ENCODE assay signal across 17 cellular contexts in the genomic region with DNA sequence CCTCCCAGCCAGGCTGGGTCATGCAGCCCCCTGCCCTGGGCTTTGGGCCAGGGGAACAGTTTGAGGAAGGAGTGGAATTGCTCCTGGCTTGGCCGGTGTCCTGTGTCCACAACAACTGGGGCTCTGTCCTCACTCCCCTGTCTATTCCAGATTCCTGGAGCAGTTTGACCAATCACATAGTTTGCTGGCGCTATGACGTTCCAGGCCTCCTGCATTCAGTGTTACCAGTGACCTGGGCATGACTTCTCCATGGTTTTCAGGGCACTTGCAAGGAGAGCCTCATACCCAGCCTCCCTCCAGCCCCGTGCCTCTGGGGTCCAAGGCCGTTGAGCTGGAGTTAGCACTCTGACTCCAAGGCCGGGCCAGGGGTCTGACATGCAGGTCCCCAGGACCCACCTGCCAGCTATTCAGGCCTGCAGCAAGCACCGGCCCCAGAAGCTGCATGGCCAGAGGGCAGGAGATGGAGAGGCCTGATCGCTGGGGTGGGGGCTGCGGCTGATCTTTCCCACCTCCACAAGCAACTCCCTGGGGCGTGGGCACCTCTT. TPM values are rescaled to one million over a fixed set of nuclear protein-coding genes. Genes with fewer than 3 reads are reported as not detected.
DNase-seq lines count a peak whose midpoint lies in the region; ATAC-seq, FAIRE-seq and TF ChIP-seq lines count a peak whose summit lies in the region.
"Had no signal": no experiment of that assay in that cellular context is flagged by ENCODE, and none has a peak within 500 bp of the region (broad histone marks: within the 10 kb centered on the region; RNA-seq: fewer than 3 reads in every experiment).

No MANE protein-coding gene starts in this region.

- H3K4me1 ChIP-seq in GM23338 (ENCODE audit: insufficient read depth) (no peaks in the 10 kb centered on the region), astrocyte (ENCODE audit: insufficient read depth, low read length) (peaks cover 13% of the 10 kb centered on the region), neuronal stem cell (ENCODE audit: control insufficient read depth in 2 of 2, insufficient read depth in 1 of 2, low read depth in 1 of 2, low read length in 2 of 2) (peaks cover 4 to 27% of the 10 kb centered on the region in 2 donors)
- H3K4me1 ChIP-seq: Caco-2 had no signal

- H3K4me2 ChIP-seq in GM23338 (no peak overlapping the region), astrocyte (ENCODE audit: low read length) (no peak overlapping the region), neuronal stem cell (ENCODE audit: insufficient read depth, low read length, poor library complexity, severe bottlenecking) (no peak overlapping the region)

- no peak overlapping the region for H3K27ac ChIP-seq in GM23338 (ENCODE audit: low read depth)
- no peak overlapping the region for H3K27ac ChIP-seq in astrocyte (ENCODE audit: low read depth, low read length)
- no peak overlapping the region for H3K27ac ChIP-seq in neuronal stem cell (replicated peaks; ENCODE audit: low read length)
- H3K27ac ChIP-seq: C4-2B had no signal

- TF ChIP-seq CTCF in GM23338 (conservative IDR thresholded peaks at IDR 0.05; ENCODE audit: low read depth in 2 of 2) (no peak), astrocyte (IDR thresholded peaks at IDR 0.05; ENCODE audit: insufficient read depth, low read depth, low read length) (no peak)

- H3K9me2 ChIP-seq in GM23338 (ENCODE audit: insufficient read depth) = no peaks in the 10 kb centered on the region

- H3K27ac Mint-ChIP-seq in GM23338 (no peak overlapping the region), astrocyte (ENCODE audit: unreplicated experiment) (peak overlapping the region; percentile 75)
- H3K27ac Mint-ChIP-seq: CD4-positive, alpha-beta T cell had no signal

- H3K9me3 ChIP-seq in astrocyte (ENCODE audit: insufficient read depth, low read depth, low read length) = no peaks in the 10 kb centered on the region
- no peaks in the 10 kb centered on the region for H3K9me3 ChIP-seq in neuronal stem cell (replicated peaks in 1 of 2; ENCODE audit: control insufficient read depth in 2 of 2, insufficient read depth in 1 of 2, low read depth in 1 of 2, low read length in 2 of 2)
- H3K9me3 ChIP-seq: Caco-2, HAP-1 had no signal

- H3K4me1 Mint-ChIP-seq in GM23338 = peaks cover 15% of the 10 kb centered on the region
- H3K4me1 Mint-ChIP-seq in astrocyte (ENCODE audit: low read depth, unreplicated experiment) = peaks cover 2% of the 10 kb centered on the region

- H2BK120ac ChIP-seq in neuronal stem cell (ENCODE audit: low read depth, low read length) = no peak overlapping the region

- peak overlapping the region; percentile 64 for H2AK5ac ChIP-seq in neuronal stem cell (ENCODE audit: low read depth, low read length)

- H3K27me3 ChIP-seq in GM23338 (ENCODE audit: insufficient read depth) (no peaks in the 10 kb centered on the region), astrocyte (ENCODE audit: insufficient read depth, low read length) (no peaks in the 10 kb centered on the region), neuronal stem cell (ENCODE audit: control insufficient read depth in 3 of 3, insufficient read depth in 3 of 3, low read depth in 1 of 3, low read length in 3 of 3) (peaks cover 0 to 26% (median 0%) of the 10 kb centered on the region in 3 experiments)

- H3K4me3 Mint-ChIP-seq in GM23338 (no peak overlapping the region), astrocyte (ENCODE audit: unreplicated experiment) (no peak overlapping the region)
- H3K4me3 Mint-ChIP-seq: CD4-positive, alpha-beta T cell had no signal

- no peak overlapping the region for H3K23ac ChIP-seq in neuronal stem cell (ENCODE audit: low read depth, low read length, poor library complexity)

- H3F3A ChIP-seq in GM23338 (replicated peaks; ENCODE audit: low read depth) = no peaks in the 10 kb centered on the region

- FAIRE-seq in HTR-8/SVneo (lab: Jason Lieb, UNC) = peak; percentile 83
- no peak for FAIRE-seq in astrocyte (lab: Jason Lieb, UNC)
- FAIRE-seq: A204.1, GM12878 had no signal

- no peaks in the 10 kb centered on the region for H3K36me3 Mint-ChIP-seq in GM23338 (ENCODE audit: low read depth)
- H3K36me3 Mint-ChIP-seq in astrocyte (ENCODE audit: low read depth, unreplicated experiment) = peaks cover 38% of the 10 kb centered on the region

- H3K4ac ChIP-seq in neuronal stem cell (ENCODE audit: low read length) = no peak overlapping the region

- H3K4me3 ChIP-seq in GM23338 (no peak overlapping the region), astrocyte (ENCODE audit: insufficient read depth, low read depth, low read length) (no peak overlapping the region), neuronal stem cell (ENCODE audit: low read length in 2 of 2) (no peak overlapping the region)
- H3K4me3 ChIP-seq: GM12878, HAP-1 had no signal

- H4K8ac ChIP-seq in neuronal stem cell (ENCODE audit: low read depth, low read length) = no peak overlapping the region

- H3K18ac ChIP-seq in neuronal stem cell (ENCODE audit: low read length) = peak overlapping the region; percentile 1

- no peak overlapping the region for H3K14ac ChIP-seq in neuronal stem cell (ENCODE audit: low read length)

- no peaks in the 10 kb centered on the region for H3K36me3 ChIP-seq in GM23338 (ENCODE audit: insufficient read depth)
- peaks cover 12% of the 10 kb centered on the region for H3K36me3 ChIP-seq in astrocyte (ENCODE audit: insufficient read depth, low read length)
- H3K36me3 ChIP-seq in neuronal stem cell (replicated peaks in 1 of 2; ENCODE audit: control insufficient read depth in 2 of 2, insufficient read depth in 2 of 2, low read length in 2 of 2) = no peaks in the 10 kb centered on the region
- H3K36me3 ChIP-seq: HAP-1 had no signal

- DNase-seq in GM23338 (ENCODE audit: low spot score) (no peak), HTR-8/SVneo (ENCODE audit: insufficient read length, low spot score) (no peak), astrocyte (ENCODE audit: low read depth) (no peak), neuronal stem cell (ENCODE audit: low spot score) (no peak), activated T-cell treated with anti-CD3 and anti-CD28 coated beads for 4 hours (no peak), germinal center (ENCODE audit: low spot score) (no peak), OCI-M2 (lab: John Stamatoyannopoulos, UW; ENCODE audit: unreplicated experiment) (no peak)
- DNase-seq in stimulated activated CD4-positive, alpha-beta T cell treated with anti-CD3 and anti-CD28 coated beads, Interleukin-4, amount 100 ng/mL, for 4 hours = no peak
- DNase-seq: ACHN; CD4-positive, alpha-beta T cell; DMS153; DMS79 treated with DMSO at 0.1 percent for 48 hours had no signal

- no peak overlapping the region for H2BK15ac ChIP-seq in neuronal stem cell (ENCODE audit: low read length)

- no peaks in the 10 kb centered on the region for H3K79me2 ChIP-seq in GM23338 (replicated peaks; ENCODE audit: insufficient read depth)
- H3K79me2 ChIP-seq in astrocyte (ENCODE audit: insufficient read depth, low read length) = no peaks in the 10 kb centered on the region

- H2BK12ac ChIP-seq in neuronal stem cell (ENCODE audit: low read length) = no peak overlapping the region

- H3K79me1 ChIP-seq in neuronal stem cell (ENCODE audit: low read depth, low read length) = no peaks in the 10 kb centered on the region

- H3K9ac ChIP-seq in astrocyte (ENCODE audit: low read length) (no peak overlapping the region), neuronal stem cell (ENCODE audit: low read depth, low read length, poor library complexity) (peak overlapping the region; percentile 25)

- H3K27me3 Mint-ChIP-seq in GM23338 (ENCODE audit: insufficient read depth, low read depth, poor library complexity) = peaks cover 10% of the 10 kb centered on the region
- no peaks in the 10 kb centered on the region for H3K27me3 Mint-ChIP-seq in astrocyte (ENCODE audit: low read depth, unreplicated experiment)
- H3K27me3 Mint-ChIP-seq: CD4-positive, alpha-beta T cell had no signal

- H4K20me1 ChIP-seq in GM23338 (replicated peaks; ENCODE audit: insufficient read depth) (no peaks in the 10 kb centered on the region), astrocyte (ENCODE audit: insufficient read depth, low read length) (no peaks in the 10 kb centered on the region)

- H4K91ac ChIP-seq in neuronal stem cell (ENCODE audit: low read depth, low read length, poor library complexity) = no peak overlapping the region

- H3K9me3 Mint-ChIP-seq in GM23338 (no peaks in the 10 kb centered on the region), astrocyte (ENCODE audit: unreplicated experiment) (peaks cover 2% of the 10 kb centered on the region)
- H3K9me3 Mint-ChIP-seq: CD4-positive, alpha-beta T cell had no signal

- H2AFZ ChIP-seq in GM23338 (0 out of 2 replicates have a peak overlapping the region, but pooled peaks have one; percentile 76), astrocyte (ENCODE audit: low read depth, low read length) (no peak overlapping the region), neuronal stem cell (ENCODE audit: low read length) (no peak overlapping the region)

- WGBS in neuronal stem cell (ENCODE audit: extremely low coverage in 2 of 2, insufficient read length in 2 of 2, insufficient replicate concordance in 1 of 2), 2 donors = no CpG with 5 or more reads among the region's 10 CpGs

- no peak for ATAC-seq in GM23338
- ATAC-seq: GM12878 had no signal

- H2BK5ac ChIP-seq in neuronal stem cell (ENCODE audit: low read length) = peak overlapping the region; percentile 15

TF ChIP-seq in GM23338, 12 proteins besides CTCF, POLR2A, EP300 and RAD21 (continues in another document):
- TF ChIP-seq NANOG (IDR thresholded peaks at IDR 0.05; ENCODE audit: borderline replicate concordance) = no peak
- TF ChIP-seq EZH2 (IDR thresholded peaks at IDR 0.05; ENCODE audit: low read depth, unreplicated experiment) = no peak
- no peak for TF ChIP-seq POLR2AphosphoS5 (IDR thresholded peaks at IDR 0.05; ENCODE audit: low read depth)
- TF ChIP-seq, protein P1, sequence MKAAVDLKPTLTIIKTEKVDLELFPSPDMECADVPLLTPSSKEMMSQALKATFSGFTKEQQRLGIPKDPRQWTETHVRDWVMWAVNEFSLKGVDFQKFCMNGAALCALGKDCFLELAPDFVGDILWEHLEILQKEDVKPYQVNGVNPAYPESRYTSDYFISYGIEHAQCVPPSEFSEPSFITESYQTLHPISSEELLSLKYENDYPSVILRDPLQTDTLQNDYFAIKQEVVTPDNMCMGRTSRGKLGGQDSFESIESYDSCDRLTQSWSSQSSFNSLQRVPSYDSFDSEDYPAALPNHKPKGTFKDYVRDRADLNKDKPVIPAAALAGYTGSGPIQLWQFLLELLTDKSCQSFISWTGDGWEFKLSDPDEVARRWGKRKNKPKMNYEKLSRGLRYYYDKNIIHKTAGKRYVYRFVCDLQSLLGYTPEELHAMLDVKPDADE (IDR thresholded peaks at IDR 0.05) = no peak
- TF ChIP-seq JUNB (IDR thresholded peaks at IDR 0.05; ENCODE audit: unreplicated experiment) = no peak
- TF ChIP-seq STAT1 (IDR thresholded peaks at IDR 0.05; ENCODE audit: unreplicated experiment) = no peak

RNA-seq across cellular contexts. Expression of a gene that starts 34.2 kb away (rescaled TPM):
- total RNA-seq in GM23338 (2014; rRNA removed; shearing (Covaris generic)) = 24.9 and 44.0 TPM in 2 replicates
- 156 and 171 TPM in 2 replicates for polyA plus RNA-seq in GM23338 (2016; fragmentation: Nextera tagmentation; extraction: Ambion mirVana)
- 21.2 and 23.6 TPM in 2 replicates for total RNA-seq in astrocyte
- polyA plus RNA-seq in neuronal stem cell (2013, experiment 1 of 2) = 60.9 TPM
- 63.2 TPM for polyA plus RNA-seq in neuronal stem cell (2013, experiment 2 of 2)

RNA-seq across cellular contexts. Expression of a gene that starts 34.7 kb away (rescaled TPM):
- 287 and 331 TPM in 2 replicates for total RNA-seq in GM23338 (2014; rRNA removed; shearing (Covaris generic))
- 344 and 354 TPM in 2 replicates for polyA plus RNA-seq in GM23338 (2016; fragmentation: Nextera tagmentation; extraction: Ambion mirVana)
- 134 and 178 TPM in 2 replicates for total RNA-seq in astrocyte
- 596 TPM for polyA plus RNA-seq in neuronal stem cell (2013, experiment 1 of 2)
- polyA plus RNA-seq in neuronal stem cell (2013, experiment 2 of 2) = 610 TPM
